8 cellular contexts compared by ENCODE assay signal in the genomic region with DNA sequence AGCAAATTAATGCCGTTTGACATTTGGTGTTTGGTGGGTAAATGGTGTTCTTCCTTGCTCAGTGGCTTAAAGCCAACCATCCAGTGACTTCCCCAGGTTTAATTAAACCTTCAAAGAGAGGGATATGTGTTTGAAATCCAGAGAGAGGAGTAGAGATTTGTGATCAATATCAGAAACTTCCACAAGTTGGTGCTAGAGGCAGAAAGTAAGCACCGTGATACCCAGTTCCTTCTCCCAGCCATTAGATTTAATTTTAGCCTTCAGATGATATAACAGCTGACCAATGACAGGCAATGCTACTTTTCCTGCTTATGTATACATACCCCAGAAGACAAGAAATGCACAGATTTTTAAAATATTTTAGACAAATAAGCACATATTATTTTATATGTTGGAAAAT.
DNase-seq lines count a peak whose midpoint lies in the region; ATAC-seq and TF ChIP-seq lines count a peak whose summit lies in the region.
"Had no signal": no experiment of that assay in that cellular context is flagged by ENCODE, and none has a peak within 500 bp of the region (broad histone marks: within the 10 kb centered on the region; RNA-seq: fewer than 3 reads in every experiment).

No MANE protein-coding gene starts in this region.

- TF ChIP-seq POLR2A in body of pancreas (IDR thresholded peaks at IDR 0.05), result no peak

- no peaks in the 10 kb centered on the region for H3K4me1 ChIP-seq in body of pancreas

- DNase-seq in HEK293T (ENCODE audit: extremely low spot score) (peak; percentile 30), OCI-M1 (lab: John Stamatoyannopoulos, UW) (peak; percentile 10), fibroblast of the aortic adventitia (ENCODE audit: low read depth) (peak; percentile 44), retinal pigment epithelial cell (ENCODE audit: low read depth) (no peak), body of pancreas (no peak)
- DNase-seq: activated CD4-positive, alpha-beta T cell treated with anti-CD3 and anti-CD28 coated beads, Interleukin-2, amount 10 ng/mL, durations not matched to agents 24 days and 14 days had no signal

- H3K4me3 ChIP-seq in fibroblast of the aortic adventitia (ENCODE audit: low read depth, low read length) (no peak overlapping the region), retinal pigment epithelial cell (ENCODE audit: low read length) (no peak overlapping the region), body of pancreas (no peak overlapping the region)

- POLR2A ChIA-PET in HEK293T (lab: Yijun Ruan, JAX), result no interaction called here

- CTCF ChIA-PET in HEK293T (lab: Yijun Ruan, JAX), result interaction anchor here (0.7 kb wide), 2 partner anchors 280 to 364 kb away, joined by 3 read pairs; no protein-coding TSS in a partner anchor

- intact Hi-C loops in body of pancreas (cut with DNase I), result no loop called here

- WGBS in body of pancreas, 2 donors, result 2 to 4% methylated on average over 2 of the region's 2 CpGs

- TF ChIP-seq CTCF in fibroblast of the aortic adventitia (IDR thresholded peaks at IDR 0.05; ENCODE audit: insufficient read depth, low read length) (peak; percentile 66), retinal pigment epithelial cell (conservative IDR thresholded peaks at IDR 0.05; ENCODE audit: low read depth, low read length) (peak; percentile 71), body of pancreas (IDR thresholded peaks at IDR 0.05) (peak in 3 of 7 experiments; percentile 8 to 17 (median 11))

- ATAC-seq in GM19328 (IDR thresholded peaks at IDR 0.05; ENCODE audit: unreplicated experiment) (no peak), body of pancreas (no peak), HG03196 (IDR thresholded peaks at IDR 0.05; ENCODE audit: unreplicated experiment) (no peak)

- no peak overlapping the region for H3K27ac ChIP-seq in body of pancreas

- H3K36me3 ChIP-seq in body of pancreas (replicated peaks in 1 of 2; ENCODE audit: insufficient read depth in 1 of 2, low read depth in 2 of 2), result no peaks in the 10 kb centered on the region

- no peaks in the 10 kb centered on the region for H3K27me3 ChIP-seq in body of pancreas

- H3K9me3 ChIP-seq in body of pancreas, result no peaks in the 10 kb centered on the region

TF ChIP-seq in HEK293T, 16 proteins besides CTCF, POLR2A, EP300 and RAD21:
- TF ChIP-seq HDGF (IDR thresholded peaks at IDR 0.05; ENCODE audit: borderline replicate concordance) (no peak), FOXK2 (IDR thresholded peaks at IDR 0.05) (no peak), SP1 (IDR thresholded peaks at IDR 0.05) (no peak), FOXM1 (IDR thresholded peaks at IDR 0.05; ENCODE audit: borderline replicate concordance) (no peak), ARNT (IDR thresholded peaks at IDR 0.05) (no peak), SUZ12 (IDR thresholded peaks at IDR 0.05) (no peak), CTBP1 (IDR thresholded peaks at IDR 0.05; ENCODE audit: borderline replicate concordance) (no peak), ELF4 (IDR thresholded peaks at IDR 0.05) (no peak), FOXA1 (IDR thresholded peaks at IDR 0.05) (no peak)
TF ChIP-seq in HEK293T: peak in this region for 0.

Comparison
In these comparisons a context has a peak if more than half of its experiments do, and no peak if none do; other contexts are left out.
1. DNase-seq: peak in HEK293T (single experiment), OCI-M1 (single experiment) and fibroblast of the aortic adventitia (single experiment); none in retinal pigment epithelial cell (single experiment) and body of pancreas (0 of 4).